Comparison of ENCODE assay signal across 22 cellular contexts in genomic region chr2:181324912-181325311, GRCh38.
"Had no signal": no experiment of that assay in that cellular context is flagged by ENCODE, and none has a peak within 500 bp of the region (broad histone marks: within the 10 kb centered on the region; RNA-seq: fewer than 3 reads in every experiment).

No MANE protein-coding gene starts in this region.

- H3K27me3 ChIP-seq: esophagus muscularis mucosa, gastrocnemius medialis, heart right ventricle, left lung had no signal

- H3K4me1 ChIP-seq: esophagus muscularis mucosa, foreskin keratinocyte, gastrocnemius medialis, heart right ventricle, left lung, lower lobe of right lung had no signal

- DNase-seq: effector CD8-positive, alpha-beta T cell; effector memory CD8-positive, alpha-beta T cell; endodermal cell; foreskin keratinocyte; gastrocnemius medialis; glutamatergic neuron; head of caudate nucleus; heart right ventricle; hippocampal formation; left cardiac atrium; left lung; left ventricle myocardium superior; lower lobe of right lung; mesenchymal stem cell; mucosa of descending colon; naive B cell had no signal

- H3K9me3 ChIP-seq: gastrocnemius medialis, lower lobe of right lung, mucosa of descending colon had no signal

- H3K27ac ChIP-seq: coronary artery, esophagus muscularis mucosa, foreskin keratinocyte, gastrocnemius medialis, heart right ventricle, left lung, lower lobe of right lung had no signal

- FAIRE-seq: colon, endometrium, islet of Langerhans, keratinocyte had no signal

- ATAC-seq: effector memory CD8-positive, alpha-beta T cell; foreskin keratinocyte; gastrocnemius medialis; heart right ventricle; left cardiac atrium; left lung; left ventricle myocardium superior; lower lobe of right lung; mucosa of descending colon had no signal

- H3K36me3 ChIP-seq: esophagus muscularis mucosa, gastrocnemius medialis, heart right ventricle, left lung, lower lobe of right lung had no signal

- H3K4me3 ChIP-seq: coronary artery, esophagus muscularis mucosa, gastrocnemius medialis, heart right ventricle, left lung, lower lobe of right lung, mucosa of descending colon had no signal
